Comparison of ENCODE assay signal across 19 cellular contexts in genomic region chr5:32722957-32723356, GRCh38. TPM values are rescaled to one million over a fixed set of nuclear protein-coding genes. Genes with fewer than 3 reads are reported as not detected.
"Had no signal": no experiment of that assay in that cellular context is flagged by ENCODE, and none has a peak within 500 bp of the region (broad histone marks: within the 10 kb centered on the region; RNA-seq: fewer than 3 reads in every experiment).

No MANE protein-coding gene starts in this region.

- H3K27ac ChIP-seq: SJCRH30 had no signal

- H3K27me3 ChIP-seq: MG63, SJCRH30 had no signal

- H3K36me3 ChIP-seq: MG63, SJCRH30 had no signal

- FAIRE-seq: RCC 7860 had no signal

- H3K4me3 ChIP-seq: MG63, SJCRH30 had no signal

- DNase-seq: KBM-7, MG63, NCI-H1092 treated with DMSO at 0.1 percent for 48 hours, NCI-H1436, NCI-H187, NCI-H2029, NCI-H2081 treated with DMSO at 0.1 percent for 48 hours, NCI-H2171, NCI-H226, NCI-H446, NCI-H510A, NCI-H524 treated with DMSO at 0.1 percent for 48 hours, NCI-H69, NCI-H774, RPMI8226, SHP77 treated with DMSO at 0.1 percent for 48 hours, SJCRH30 had no signal

- H3K4me1 ChIP-seq: SJCRH30 had no signal

RNA-seq across cellular contexts. Expression of gene NPR3, which starts 11.8 kb away (rescaled TPM):
- total RNA-seq: HT-29 had no signal
